ENCODE assay signal across 9 cellular contexts in genomic region chr17:77390870-77391269, GRCh38.
DNase-seq lines count a peak whose midpoint lies in the region; ATAC-seq and TF ChIP-seq lines count a peak whose summit lies in the region.
"Had no signal": no experiment of that assay in that cellular context is flagged by ENCODE, and none has a peak within 500 bp of the region (broad histone marks: within the 10 kb centered on the region; RNA-seq: fewer than 3 reads in every experiment).

No MANE protein-coding gene starts in this region.

- H3K4ac ChIP-seq in mesenchymal stem cell (ENCODE audit: low read depth in 1 of 2, low read length in 2 of 2) = peak overlapping the region; percentile 8 to 19

- peak overlapping the region; percentile 90 for H2BK120ac ChIP-seq in mesenchymal stem cell (ENCODE audit: low read depth, low read length)

- no peak for ATAC-seq in activated T-cell treated with anti-CD3 and anti-CD28 coated beads, Interleukin-2, amount 50 U/mL, for 4 hours
- no peak for ATAC-seq in GM18867 (IDR thresholded peaks at IDR 0.05; ENCODE audit: unreplicated experiment)

- DNase-seq in activated T-cell treated with anti-CD3 and anti-CD28 coated beads, Interleukin-2, amount 50 U/mL, for 4 hours = no peak
- DNase-seq in activated T-cell treated with anti-CD3 and anti-CD28 coated beads, Interleukin-2, amount 50 U/mL, for 48 hours = no peak
- no peak for DNase-seq in activated naive CD8-positive, alpha-beta T cell treated with anti-CD3 and anti-CD28 coated beads for 36 hours
- DNase-seq in mesenchymal stem cell (no peak), tibial artery (no peak), NCI-H2107 treated with DMSO at 0.1 percent for 48 hours (lab: John Stamatoyannopoulos, UW; ENCODE audit: unreplicated experiment) (no peak), Kasumi-1 (lab: John Stamatoyannopoulos, UW) (no peak)

- no peak overlapping the region for H2BK5ac ChIP-seq in mesenchymal stem cell (ENCODE audit: low read depth, low read length, poor library complexity, severe bottlenecking)

- peak overlapping the region; percentile 15 for H2AK5ac ChIP-seq in mesenchymal stem cell (ENCODE audit: low read length, severe bottlenecking)

- peak overlapping the region; percentile 79 to 91 for H3K18ac ChIP-seq in mesenchymal stem cell (ENCODE audit: low read depth in 1 of 2, low read length in 2 of 2)

- intact Hi-C loops in tibial artery (cut with DNase I; ENCODE audit: low total_unique reads) = no loop called here

- H4K8ac ChIP-seq in mesenchymal stem cell (ENCODE audit: low read length) = peak overlapping the region; percentile 87

- H2AFZ ChIP-seq in mesenchymal stem cell (ENCODE audit: low read depth, low read length) = no peak overlapping the region

- peak overlapping the region; percentile 72 for H3K27ac Mint-ChIP-seq in activated naive CD8-positive, alpha-beta T cell treated with anti-CD3 and anti-CD28 coated beads for 36 hours

- H2BK15ac ChIP-seq in mesenchymal stem cell (ENCODE audit: low read depth, poor library complexity, severe bottlenecking) = peak overlapping the region; percentile 63

- H3K9me3 Mint-ChIP-seq in activated T-cell treated with anti-CD3 and anti-CD28 coated beads, Interleukin-2, amount 50 U/mL, for 4 hours = no peaks in the 10 kb centered on the region
- H3K9me3 Mint-ChIP-seq in activated naive CD8-positive, alpha-beta T cell treated with anti-CD3 and anti-CD28 coated beads for 36 hours = no peaks in the 10 kb centered on the region

- peak overlapping the region; percentile 42 to 91 for H2BK12ac ChIP-seq in mesenchymal stem cell (ENCODE audit: low read length in 2 of 2)

- peak overlapping the region; percentile 95 for H4K91ac ChIP-seq in mesenchymal stem cell (ENCODE audit: low read length)

- H3K4me1 ChIP-seq in mesenchymal stem cell (ENCODE audit: control insufficient read depth, insufficient read depth, low read depth, low read length) (peaks cover 71% of the 10 kb centered on the region), tibial artery (peaks cover 11 to 93% (median 84%) of the 10 kb centered on the region in 4 donors)

- peak overlapping the region in 1 of 2 experiments; percentile 75 for H3K23ac ChIP-seq in mesenchymal stem cell (ENCODE audit: low read length in 2 of 2)

- TF ChIP-seq CTCF in tibial artery (IDR thresholded peaks at IDR 0.05) = no peak

- H3K4me3 Mint-ChIP-seq in activated T-cell treated with anti-CD3 and anti-CD28 coated beads, Interleukin-2, amount 50 U/mL, for 4 hours = peak overlapping the region; percentile 57
- peak overlapping the region; percentile 82 for H3K4me3 Mint-ChIP-seq in activated naive CD8-positive, alpha-beta T cell treated with anti-CD3 and anti-CD28 coated beads for 36 hours

- H3K4me3 ChIP-seq in mesenchymal stem cell (ENCODE audit: insufficient read depth in 1 of 2, low read depth in 1 of 2, low read length in 2 of 2) = peak overlapping the region in 1 of 2 experiments; percentile 22
- no peak overlapping the region for H3K4me3 ChIP-seq in tibial artery
- H3K4me3 ChIP-seq: ovary had no signal

- no peaks in the 10 kb centered on the region for H3K27me3 ChIP-seq in mesenchymal stem cell (ENCODE audit: control insufficient read depth in 1 of 2, insufficient read depth in 1 of 2, low read length in 2 of 2)
- H3K27me3 ChIP-seq in tibial artery = no peaks in the 10 kb centered on the region
- H3K27me3 ChIP-seq: ovary had no signal

- H3K9me3 ChIP-seq in mesenchymal stem cell (ENCODE audit: control insufficient read depth, low read length) = no peaks in the 10 kb centered on the region
- H3K9me3 ChIP-seq in tibial artery = no peaks in the 10 kb centered on the region
- H3K9me3 ChIP-seq: ovary had no signal

- peaks cover 4% of the 10 kb centered on the region for H3K36me3 Mint-ChIP-seq in activated T-cell treated with anti-CD3 and anti-CD28 coated beads, Interleukin-2, amount 50 U/mL, for 4 hours (ENCODE audit: insufficient read depth)
- no peaks in the 10 kb centered on the region for H3K36me3 Mint-ChIP-seq in activated naive CD8-positive, alpha-beta T cell treated with anti-CD3 and anti-CD28 coated beads for 36 hours

- H3K79me1 ChIP-seq in mesenchymal stem cell (replicated peaks; ENCODE audit: low read length, poor library complexity, severe bottlenecking) = no peaks in the 10 kb centered on the region

- H3K36me3 ChIP-seq in mesenchymal stem cell (ENCODE audit: control insufficient read depth in 1 of 2, insufficient read depth in 2 of 2, low read depth in 1 of 2, low read length in 2 of 2) = peaks cover 18 to 41% of the 10 kb centered on the region in 2 experiments
- H3K36me3 ChIP-seq in tibial artery = no peaks in the 10 kb centered on the region
- H3K36me3 ChIP-seq: ovary had no signal

- peak overlapping the region; percentile 83 for H3K9ac ChIP-seq in mesenchymal stem cell (ENCODE audit: low read length)

- H3K27ac ChIP-seq in mesenchymal stem cell (ENCODE audit: low read length, poor library complexity, severe bottlenecking) = peak overlapping the region; percentile 1
- peak overlapping the region; percentile 77 to 79 for H3K27ac ChIP-seq in tibial artery

- H3K4me2 ChIP-seq in mesenchymal stem cell (ENCODE audit: low read length, poor library complexity, severe bottlenecking) = no peak overlapping the region

- peaks cover 81% of the 10 kb centered on the region for H3K4me1 Mint-ChIP-seq in activated T-cell treated with anti-CD3 and anti-CD28 coated beads, Interleukin-2, amount 50 U/mL, for 4 hours (ENCODE audit: low read depth)
- peaks cover 74% of the 10 kb centered on the region for H3K4me1 Mint-ChIP-seq in activated naive CD8-positive, alpha-beta T cell treated with anti-CD3 and anti-CD28 coated beads for 36 hours

- no peaks in the 10 kb centered on the region for H3K27me3 Mint-ChIP-seq in activated T-cell treated with anti-CD3 and anti-CD28 coated beads, Interleukin-2, amount 50 U/mL, for 4 hours (ENCODE audit: low read depth)
- H3K27me3 Mint-ChIP-seq in activated naive CD8-positive, alpha-beta T cell treated with anti-CD3 and anti-CD28 coated beads for 36 hours = no peaks in the 10 kb centered on the region

- H3K14ac ChIP-seq in mesenchymal stem cell (ENCODE audit: low read length in 2 of 2) = peak overlapping the region in 1 of 2 experiments; percentile 46

- WGBS in mesenchymal stem cell = 74% methylated on average over 12 of the region's 12 CpGs
